ENCODE assay signal across 12 cellular contexts in the genomic region with DNA sequence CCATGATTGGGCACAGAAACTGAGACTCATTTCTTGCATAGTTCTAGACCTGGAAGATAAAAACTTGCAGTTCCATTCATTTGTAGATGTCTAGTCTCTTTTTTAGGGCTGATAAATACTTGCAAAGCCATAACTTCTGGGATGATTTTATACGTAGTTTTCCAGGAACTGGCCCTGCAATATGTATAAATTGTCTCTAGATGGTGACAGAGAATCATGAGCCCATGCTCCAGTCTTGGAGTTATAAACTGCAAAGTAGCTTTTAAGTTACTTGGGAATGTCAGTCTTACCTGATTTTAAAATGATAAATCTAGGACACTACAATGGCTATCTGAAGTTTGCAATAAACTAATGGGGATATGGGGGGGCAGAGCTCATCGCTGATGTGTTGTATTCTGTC. TPM values are rescaled to one million over a fixed set of nuclear protein-coding genes. Genes with fewer than 3 reads are reported as not detected.
DNase-seq lines count a peak whose midpoint lies in the region; ATAC-seq, FAIRE-seq and TF ChIP-seq lines count a peak whose summit lies in the region.
"Had no signal": no experiment of that assay in that cellular context is flagged by ENCODE, and none has a peak within 500 bp of the region (broad histone marks: within the 10 kb centered on the region; RNA-seq: fewer than 3 reads in every experiment).

No MANE protein-coding gene starts in this region.

- no peaks in the 10 kb centered on the region for H3F3A ChIP-seq in OCI-LY1 (ENCODE audit: insufficient read depth, low read length)

- H4K20me1 ChIP-seq in HepG2 (ENCODE audit: insufficient read depth, low read length) (no peaks in the 10 kb centered on the region), OCI-LY1 (ENCODE audit: insufficient read depth, low read length) (no peaks in the 10 kb centered on the region), hepatocyte (ENCODE audit: insufficient read depth, poor library complexity, severe bottlenecking) (no peaks in the 10 kb centered on the region)

- TF ChIP-seq EP300 in HepG2 (IDR thresholded peaks at IDR 0.05; ENCODE audit: low read depth in 2 of 2, low read length in 2 of 2) (no peak), HepG2 (CRISPR knock-in tag; IDR thresholded peaks at IDR 0.05; ENCODE audit: borderline replicate concordance) (no peak), suprapubic skin (IDR thresholded peaks at IDR 0.05) (no peak)

- 0 out of 2 replicates have a peak, but pooled peaks have one; percentile 9 for TF ChIP-seq CTCF in HepG2 (CRISPR knock-in tag; IDR thresholded peaks at IDR 0.05)
- TF ChIP-seq CTCF in right lobe of liver (IDR thresholded peaks at IDR 0.05) = peak in 1 of 4 donors; percentile 6
- peak; percentile 16; the same call in 1 of the 2 replicates for TF ChIP-seq CTCF in OCI-LY1 (IDR thresholded peaks at IDR 0.05; ENCODE audit: low read length)
- peak; percentile 43 for TF ChIP-seq CTCF in hepatocyte (IDR thresholded peaks at IDR 0.05; ENCODE audit: poor library complexity)
- TF ChIP-seq CTCF in suprapubic skin (IDR thresholded peaks at IDR 0.05) = no peak

- H3K36me3 ChIP-seq in HepG2 (replicated peaks in 1 of 2; ENCODE audit: control insufficient read depth in 1 of 2, insufficient read depth in 2 of 2, low read length in 2 of 2) (no peaks in the 10 kb centered on the region), right lobe of liver (no peaks in the 10 kb centered on the region), OCI-LY1 (ENCODE audit: insufficient read depth, low read length) (no peaks in the 10 kb centered on the region), hepatocyte (replicated peaks; ENCODE audit: insufficient read depth, low read depth) (no peaks in the 10 kb centered on the region), suprapubic skin (no peaks in the 10 kb centered on the region)

- H2AFZ ChIP-seq in HepG2 (ENCODE audit: low read length) (no peak overlapping the region), OCI-LY1 (ENCODE audit: low read length) (no peak overlapping the region), hepatocyte (no peak overlapping the region)

- FAIRE-seq in HepG2 (lab: Jason Lieb, UNC) = no peak
- FAIRE-seq: GM12891 had no signal

- H3K27ac ChIP-seq in HepG2 (ENCODE audit: extremely low read length, insufficient read depth, low read length) (no peak overlapping the region), right lobe of liver (no peak overlapping the region), OCI-LY1 (ENCODE audit: low read depth, low read length, poor library complexity, severe bottlenecking) (no peak overlapping the region), hepatocyte (no peak overlapping the region), suprapubic skin (no peak overlapping the region)

- H3K4me2 ChIP-seq in HepG2 (ENCODE audit: low read depth, low read length) = no peak overlapping the region
- no peak overlapping the region for H3K4me2 ChIP-seq in OCI-LY1 (ENCODE audit: low read length)
- H3K4me2 ChIP-seq in hepatocyte = no peak overlapping the region

- ATAC-seq in HepG2 = no peak
- no peak for ATAC-seq in right lobe of liver
- no peak for ATAC-seq in activated CD4-positive, CD25-positive, alpha-beta regulatory T cell treated with anti-CD3 and anti-CD28 coated beads, Interleukin-2, amount 50 U/mL, for 24 hours
- ATAC-seq: left colon had no signal

- in situ Hi-C loops in HepG2 (cut with HindIII; ENCODE audit: extremely low pct_ligation_motif_present, low pct_unique_long_range_greater_than_20kb) = no loop called here

- TF ChIP-seq POLR2A in HepG2 (IDR thresholded peaks at IDR 0.05; ENCODE audit: insufficient read depth in 1 of 2, low read depth in 2 of 2, low read length in 2 of 2) (no peak), right lobe of liver (IDR thresholded peaks at IDR 0.05) (no peak), suprapubic skin (IDR thresholded peaks at IDR 0.05) (no peak)

- DNase-seq in HepG2 (ENCODE audit: low spot score) (no peak), right lobe of liver (no peak), hepatocyte (ENCODE audit: low spot score) (no peak), A172 (ENCODE audit: low spot score) (no peak), suprapubic skin (ENCODE audit: low spot score in 2 of 2) (no peak)
- DNase-seq in activated T-cell treated with anti-CD3 and anti-CD28 coated beads, Interleukin-2, amount 50 U/mL, for 48 hours = no peak
- DNase-seq: activated CD8-positive, alpha-beta memory T cell treated with anti-CD3 and anti-CD28 coated beads for 24 hours; left colon; NCI-H446 had no signal

- H3K9me2 ChIP-seq in OCI-LY1 (ENCODE audit: low read depth, low read length) (no peaks in the 10 kb centered on the region), hepatocyte (replicated peaks; ENCODE audit: insufficient read depth) (no peaks in the 10 kb centered on the region)

- POLR2A ChIA-PET in HepG2 (lab: Yijun Ruan, JAX) = no interaction called here

- H3K27me3 ChIP-seq in HepG2 (ENCODE audit: control insufficient read depth in 1 of 2, insufficient read depth in 2 of 2, low read length in 2 of 2) (peaks cover 5 to 37% of the 10 kb centered on the region in 2 experiments; a peak in 4 of 5 replicates), right lobe of liver (peaks cover 0 to 3% of the 10 kb centered on the region in 2 donors), OCI-LY1 (ENCODE audit: insufficient read depth, low read length) (no peaks in the 10 kb centered on the region), hepatocyte (peaks cover 56% of the 10 kb centered on the region), suprapubic skin (peaks cover 42% of the 10 kb centered on the region)

- H3K4me1 ChIP-seq in HepG2 (ENCODE audit: insufficient read depth, low read length) = no peaks in the 10 kb centered on the region
- H3K4me1 ChIP-seq in right lobe of liver = no peaks in the 10 kb centered on the region
- H3K4me1 ChIP-seq in OCI-LY1 (ENCODE audit: insufficient read depth, low read length, severe bottlenecking) = no peaks in the 10 kb centered on the region
- no peaks in the 10 kb centered on the region for H3K4me1 ChIP-seq in hepatocyte (ENCODE audit: insufficient read depth)
- peaks cover 7% of the 10 kb centered on the region for H3K4me1 ChIP-seq in suprapubic skin

- no TSS peak for BruUV-seq in HepG2 (replicated peaks; lab: Mats Ljungman, UMichigan)

- intact Hi-C loops in HepG2 (cut with micrococcal nuclease; ENCODE audit: unreplicated experiment) (loop anchor here (1.0 kb wide), 2 partner anchors 146 to 202 kb away; no protein-coding TSS in a partner anchor), right lobe of liver (cut with DNase I) (no loop called here)

- H3K79me2 ChIP-seq in HepG2 (ENCODE audit: insufficient read depth, low read length) = no peaks in the 10 kb centered on the region
- no peaks in the 10 kb centered on the region for H3K79me2 ChIP-seq in OCI-LY1 (ENCODE audit: insufficient read depth, low read length)
- H3K79me2 ChIP-seq in hepatocyte = no peaks in the 10 kb centered on the region

- CTCF ChIA-PET in HepG2 (lab: Yijun Ruan, JAX; ENCODE audit: low intra/inter-chr PET ratio, low total read pairs) = no interaction called here

- TF ChIP-seq RAD21 in HepG2 (CRISPR knock-in tag; IDR thresholded peaks at IDR 0.05) = no peak

- H3K9ac ChIP-seq in HepG2 (ENCODE audit: insufficient read depth, low read depth, low read length) (no peak overlapping the region), OCI-LY1 (ENCODE audit: low read length) (no peak overlapping the region)

- H3K9me3 ChIP-seq in HepG2 (ENCODE audit: low read length) (no peaks in the 10 kb centered on the region), right lobe of liver (no peaks in the 10 kb centered on the region), OCI-LY1 (ENCODE audit: low read length) (no peaks in the 10 kb centered on the region), hepatocyte (ENCODE audit: low read depth) (no peaks in the 10 kb centered on the region), suprapubic skin (no peaks in the 10 kb centered on the region)

- H3K4me3 ChIP-seq in HepG2 (replicated peaks in 1 of 3; ENCODE audit: insufficient read depth in 1 of 3, low read depth in 2 of 3, low read length in 3 of 3) (no peak overlapping the region), right lobe of liver (no peak overlapping the region), OCI-LY1 (ENCODE audit: low read depth, low read length, poor library complexity, severe bottlenecking) (no peak overlapping the region), hepatocyte (no peak overlapping the region), suprapubic skin (no peak overlapping the region)

- 6% methylated on average over 2 of the region's 2 CpGs for WGBS in HepG2 (ENCODE audit: low lambda C conversion rate)
- 22% methylated on average over 2 of the region's 2 CpGs for WGBS in right lobe of liver (ENCODE audit: insufficient coverage, low coverage, low lambda C conversion rate, missing lambda C conversion rate)
- WGBS in hepatocyte (ENCODE audit: low lambda C conversion rate, missing lambda C conversion rate) = 36% methylated on average over 2 of the region's 2 CpGs
- 57% methylated on average over 2 of the region's 2 CpGs for WGBS in suprapubic skin

TF ChIP-seq in HepG2, 621 proteins besides CTCF, POLR2A, EP300 and RAD21 (continues in another document):
- no peak for TF ChIP-seq ZNF12 (CRISPR knock-in tag; IDR thresholded peaks at IDR 0.05)

RNA-seq across cellular contexts. Expression of gene ADAMTS18, which starts 3.0 kb away (rescaled TPM):
- not detected in 2 replicates for total RNA-seq in HepG2 (2016; rRNA removed; fragmentation: Illumina TruSeq; extraction: Trizol)
- not detected in 2 replicates for total RNA-seq in HepG2 (2016; cell fraction: cytosol; rRNA removed; fragmentation: Illumina TruSeq; extraction: Trizol; ENCODE audit: low read depth)
- total RNA-seq in HepG2 (2016; cell fraction: insoluble cytoplasmic fraction; rRNA removed; fragmentation: Illumina TruSeq; extraction: Trizol) = not detected in 2 replicates
- not detected in 2 replicates for total RNA-seq in HepG2 (2016; cell fraction: membrane; rRNA removed; fragmentation: Illumina TruSeq; extraction: Trizol)
- total RNA-seq in HepG2 (2016; cell fraction: nucleus; rRNA removed; fragmentation: Illumina TruSeq; extraction: Trizol) = not detected in 2 replicates
- polyA plus RNA-seq in HepG2 (2011; rRNA removed) = 0.01 TPM in 1 of 2 replicates, not detected in the other
- not detected in 2 replicates for polyA plus RNA-seq in HepG2 (2011; cell fraction: cytosol; rRNA removed)
- not detected in 2 replicates for polyA plus RNA-seq in HepG2 (2011; cell fraction: nucleus; rRNA removed)
- polyA plus RNA-seq in HepG2 (2012) = not detected in 2 replicates
- polyA plus RNA-seq in HepG2 (2016; cell fraction: cytosol; fragmentation: Illumina TruSeq; extraction: Trizol; ENCODE audit: low read depth) = not detected in 2 replicates
- not detected in 2 replicates for polyA plus RNA-seq in HepG2 (2016; cell fraction: insoluble cytoplasmic fraction; fragmentation: Illumina TruSeq; extraction: Trizol; ENCODE audit: low read depth)
- not detected in 2 replicates for polyA plus RNA-seq in HepG2 (2016; cell fraction: membrane; fragmentation: Illumina TruSeq; extraction: Trizol; ENCODE audit: low read depth)
- not detected in 2 replicates for polyA plus RNA-seq in HepG2 (2016; cell fraction: nucleus; fragmentation: Illumina TruSeq; extraction: Trizol; ENCODE audit: insufficient read depth, low read depth)
- polyA minus RNA-seq in HepG2 (2011; rRNA and poly(A)+ RNA removed; ENCODE audit: low replicate concordance) = not detected in 2 replicates
- not detected in 2 replicates for polyA minus RNA-seq in HepG2 (2011; cell fraction: cytosol; rRNA and poly(A)+ RNA removed)
- polyA minus RNA-seq in HepG2 (2011; cell fraction: nucleus; rRNA and poly(A)+ RNA removed) = not detected in 2 replicates
- not detected for total RNA-seq in right lobe of liver
- total RNA-seq in hepatocyte = 2.7 and 5.5 TPM in 2 replicates
- polyA plus RNA-seq in hepatocyte = 2.5 and 2.7 TPM in 2 replicates
- not detected in 2 replicates for total RNA-seq in A172 (2014; rRNA removed; shearing (Covaris generic))
- under 1 TPM in 3 of 4 donors, not detected in 1; 0.10 to 0.42 (median 0.16) TPM for total RNA-seq in suprapubic skin

Comparison
In these comparisons a context has a peak if more than half of its experiments do, and no peak if none do; other contexts are left out.
1. CTCF ChIP-seq: peak in HepG2 (single experiment), OCI-LY1 (single experiment) and hepatocyte (single experiment); none in suprapubic skin (0 of 2).